In the genomic region with DNA sequence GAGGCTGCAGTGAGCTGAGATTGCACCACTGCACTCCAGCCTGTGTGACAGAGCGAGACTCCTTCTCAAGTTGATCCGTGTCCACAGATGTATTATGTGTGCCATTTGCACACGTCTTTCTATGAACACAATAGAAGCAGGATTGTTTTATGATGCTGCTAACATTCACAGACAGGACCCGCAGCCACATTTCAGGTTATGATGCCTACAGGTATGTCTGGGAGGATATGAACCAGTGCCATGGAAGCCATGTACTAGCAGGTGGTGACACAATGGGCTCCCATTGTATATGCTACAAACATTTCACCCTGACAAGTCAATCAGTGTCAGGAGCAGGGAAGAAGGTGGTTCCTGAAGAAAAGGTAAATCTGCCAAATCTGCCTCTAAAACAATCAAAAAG, we compare ENCODE assay signal across 15 cellular contexts. TPM values are rescaled to one million over a fixed set of nuclear protein-coding genes. Genes with fewer than 3 reads are reported as not detected.
DNase-seq lines count a peak whose midpoint lies in the region; ATAC-seq and TF ChIP-seq lines count a peak whose summit lies in the region.
"Had no signal": no experiment of that assay in that cellular context is flagged by ENCODE, and none has a peak within 500 bp of the region (broad histone marks: within the 10 kb centered on the region; RNA-seq: fewer than 3 reads in every experiment).

No MANE protein-coding gene starts in this region.

- H2AFZ ChIP-seq in ACC112 (ENCODE audit: low read length, unreplicated experiment) (no peak overlapping the region), Loucy (ENCODE audit: low read length) (no peak overlapping the region)

- H3K79me2 ChIP-seq in ACC112 (ENCODE audit: control insufficient read depth, insufficient read depth, low read length, unreplicated experiment) (peaks cover 94% of the 10 kb centered on the region), Loucy (ENCODE audit: insufficient read depth, low read length) (peaks cover 91% of the 10 kb centered on the region)

- CTCF ChIA-PET in A673 (lab: Charles Lee), result no interaction called here

- H3K4me3 ChIP-seq in ACC112 (ENCODE audit: low read depth, low read length), result peak overlapping the region; percentile 92
- peak overlapping the region; percentile 88 for H3K4me3 ChIP-seq in Loucy (ENCODE audit: low read length, poor library complexity, severe bottlenecking)
- no peak overlapping the region for H3K4me3 ChIP-seq in A673 (ENCODE audit: low read depth, low read length, poor library complexity, severe bottlenecking)

- H3K9me3 ChIP-seq in Loucy (ENCODE audit: insufficient read depth, low read depth, low read length) (no peaks in the 10 kb centered on the region), A673 (ENCODE audit: low read depth, low read length, poor library complexity, severe bottlenecking) (no peaks in the 10 kb centered on the region)

- ATAC-seq in HG03432 (IDR thresholded peaks at IDR 0.05; ENCODE audit: unreplicated experiment), result no peak

- POLR2A ChIA-PET in A673 (lab: Charles Lee; ENCODE audit: low non-redundant PET), result no interaction called here

- H3K27me3 ChIP-seq in ACC112 (ENCODE audit: insufficient read depth, low read length), result no peaks in the 10 kb centered on the region
- H3K27me3 ChIP-seq in Loucy (ENCODE audit: insufficient read depth, low read length, poor library complexity, severe bottlenecking), result no peaks in the 10 kb centered on the region
- no peaks in the 10 kb centered on the region for H3K27me3 ChIP-seq in A673 (replicated peaks; ENCODE audit: insufficient read depth, low read depth, low read length, poor library complexity)

- H3K36me3 ChIP-seq in ACC112 (ENCODE audit: insufficient read depth, low read length), result peaks cover 24% of the 10 kb centered on the region
- H3K36me3 ChIP-seq in Loucy (ENCODE audit: insufficient read depth, low read length), result no peaks in the 10 kb centered on the region
- H3K36me3 ChIP-seq in A673 (ENCODE audit: insufficient read depth, low read length, poor library complexity, severe bottlenecking), result no peaks in the 10 kb centered on the region

- H4K20me1 ChIP-seq in Loucy (ENCODE audit: insufficient read depth, low read length, poor library complexity, severe bottlenecking), result peaks cover 75% of the 10 kb centered on the region

- intact Hi-C loops in A673 (cut with micrococcal nuclease; ENCODE audit: unreplicated experiment), result no loop called here

- H3K27me3 Mint-ChIP-seq in endothelial cell (ENCODE audit: unreplicated experiment) (peaks cover 22% of the 10 kb centered on the region), osteocyte (ENCODE audit: unreplicated experiment) (no peaks in the 10 kb centered on the region)
- H3K27me3 Mint-ChIP-seq: activated B cell treated with CpG ODN at 0.5 μM for 24 hours, type B pancreatic cell had no signal

- peaks cover 70% of the 10 kb centered on the region for H3K4me1 ChIP-seq in ACC112 (ENCODE audit: control insufficient read depth, insufficient read depth, low read length, unreplicated experiment)
- peaks cover 81% of the 10 kb centered on the region for H3K4me1 ChIP-seq in Loucy (ENCODE audit: insufficient read depth, low read length, poor library complexity, severe bottlenecking)
- H3K4me1 ChIP-seq in A673 (ENCODE audit: insufficient read depth, low read length, poor library complexity, severe bottlenecking), result peaks cover 3% of the 10 kb centered on the region

- no peaks in the 10 kb centered on the region; the same call in 1 of the 2 replicates for H3F3A ChIP-seq in Loucy (ENCODE audit: low read depth)

- H3K9me3 Mint-ChIP-seq in endothelial cell (ENCODE audit: unreplicated experiment), result no peaks in the 10 kb centered on the region
- no peaks in the 10 kb centered on the region for H3K9me3 Mint-ChIP-seq in osteocyte (ENCODE audit: unreplicated experiment)
- H3K9me3 Mint-ChIP-seq: activated B cell treated with CpG ODN at 0.5 μM for 24 hours, type B pancreatic cell had no signal

- H3K4me1 Mint-ChIP-seq in endothelial cell (ENCODE audit: unreplicated experiment) (peaks cover 73% of the 10 kb centered on the region), osteocyte (ENCODE audit: unreplicated experiment) (peaks cover 72% of the 10 kb centered on the region)

- no peak for TF ChIP-seq CTCF in Loucy (conservative IDR thresholded peaks at IDR 0.05; ENCODE audit: low read length)
- no peak for TF ChIP-seq CTCF in endothelial cell (IDR thresholded peaks at IDR 0.05; ENCODE audit: unreplicated experiment)
- no peak for TF ChIP-seq CTCF in osteocyte (IDR thresholded peaks at IDR 0.05)
- no peak for TF ChIP-seq CTCF in A673 (conservative IDR thresholded peaks at IDR 0.05; ENCODE audit: low read depth, low read length)

- peak overlapping the region; percentile 76 for H3K4me3 Mint-ChIP-seq in endothelial cell (ENCODE audit: unreplicated experiment)
- peak overlapping the region; percentile 93 for H3K4me3 Mint-ChIP-seq in osteocyte (ENCODE audit: unreplicated experiment)
- H3K4me3 Mint-ChIP-seq: activated B cell treated with CpG ODN at 0.5 μM for 24 hours had no signal

- H3K27ac Mint-ChIP-seq in endothelial cell (ENCODE audit: unreplicated experiment) (peak overlapping the region; percentile 95), osteocyte (ENCODE audit: unreplicated experiment) (peak overlapping the region; percentile 93)
- H3K27ac Mint-ChIP-seq: activated B cell treated with CpG ODN at 0.5 μM for 24 hours had no signal

- H3K36me3 Mint-ChIP-seq in endothelial cell (ENCODE audit: low read depth, unreplicated experiment) (peaks cover 3% of the 10 kb centered on the region), osteocyte (ENCODE audit: unreplicated experiment) (peaks cover 36% of the 10 kb centered on the region)
- H3K36me3 Mint-ChIP-seq: type B pancreatic cell had no signal

- no TSS peak for BruUV-seq in A673 (replicated peaks; lab: Mats Ljungman, UMichigan)

- H3K27ac ChIP-seq in ACC112 (ENCODE audit: low read depth, low read length), result peak overlapping the region; percentile 100
- H3K27ac ChIP-seq in A673 (ENCODE audit: low read depth, low read length, poor library complexity, severe bottlenecking), result no peak overlapping the region

- H3K9ac ChIP-seq in Loucy (ENCODE audit: low read depth, low read length, poor library complexity, severe bottlenecking), result peak overlapping the region; percentile 87

- H3K9me2 ChIP-seq in Loucy (replicated peaks; ENCODE audit: low read depth, low read length), result no peaks in the 10 kb centered on the region

- DNase-seq in endothelial cell (ENCODE audit: low spot score) (no peak), osteocyte (ENCODE audit: extremely low spot score, unreplicated experiment) (no peak), activated gamma-delta T cell (lab: John Stamatoyannopoulos, UW) (no peak), iPS-NIHi7 (ENCODE audit: extremely low spot score) (no peak), A673 (ENCODE audit: low spot score) (no peak)
- DNase-seq: activated B cell treated with CpG ODN at 0.5 μM for 24 hours; amniotic stem cell; effector CD4-positive, alpha-beta T cell; glutamatergic neuron; Karpas-422; NCI-H2029 had no signal

- H3K4me2 ChIP-seq in Loucy (ENCODE audit: low read depth, low read length, poor library complexity, severe bottlenecking), result peak overlapping the region; percentile 95

RNA-seq across cellular contexts. Expression of gene TRAM2, which starts 4.3 kb away (rescaled TPM):
- total RNA-seq in endothelial cell (ENCODE audit: unreplicated experiment) (29.4 TPM), osteocyte (320 and 339 TPM in 2 replicates), A673 (2021) (20.9 and 21.9 TPM in 2 replicates)

Comparison
In these comparisons a context has a peak if more than half of its experiments do, and no peak if none do; other contexts are left out.
1. RNA of gene TRAM2, which starts 4.3 kb away (total RNA-seq): 320 to 339 TPM in osteocyte; 29.4 TPM in endothelial cell (single experiment) and 20.9 to 21.9 TPM in A673; every median in the first group is over 10 times any median in the second.